8 cellular contexts compared by ENCODE assay signal in the genomic region with DNA sequence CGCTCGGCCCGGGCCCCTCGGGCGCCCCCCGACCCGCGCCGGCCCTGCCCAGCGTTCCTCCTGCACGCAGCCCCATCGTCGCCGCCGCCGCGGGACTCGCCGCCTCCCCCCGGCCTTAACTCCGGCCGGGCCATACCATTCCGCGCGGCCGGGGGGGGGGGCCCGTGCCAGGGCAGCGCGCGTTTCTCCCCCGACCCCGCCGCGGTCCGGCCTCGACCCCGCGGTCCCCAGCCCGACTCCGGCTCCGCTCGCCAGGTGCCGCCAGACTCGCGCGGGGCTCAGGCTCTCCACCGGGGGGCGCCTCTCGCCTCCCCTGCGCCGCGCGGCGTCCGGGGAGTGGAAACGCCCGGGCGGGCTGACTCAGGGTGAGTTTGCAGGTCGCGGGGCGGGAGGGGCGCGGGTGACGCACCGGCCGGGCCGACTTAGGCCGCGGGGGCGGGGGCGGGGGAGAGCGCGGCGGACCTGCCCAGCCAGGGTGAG. TPM values are rescaled to one million over a fixed set of nuclear protein-coding genes. Genes with fewer than 3 reads are reported as not detected.
A peak's percentile ranks its signal among the peaks of the same experiment; 100 is the strongest.
DNase-seq lines count a peak whose midpoint lies in the region; ATAC-seq and TF ChIP-seq lines count a peak whose summit lies in the region.

A gene (minus strand): TSS at position 91 of the 480 bp plus-strand sequence. CDS start 15 bp downstream, at position 76.

- H3K36me3 Mint-ChIP-seq in T-helper 17 cell (ENCODE audit: low read depth): peaks cover 7% of the 10 kb centered on the region

- peak within 1 kb of the TSS; percentile 91 to 95 for H3K27ac ChIP-seq in right atrium auricular region
- H3K27ac ChIP-seq in uterus: peak within 1 kb of the TSS; percentile 77 to 93

- H3K36me3 ChIP-seq in right atrium auricular region (peaks cover 28% of the 10 kb centered on the region), uterus (no peaks in the 10 kb centered on the region)

- peak in 1 of 2 donors; percentile 77 for TF ChIP-seq POLR2A in uterus (IDR thresholded peaks at IDR 0.05)

- H3K4me1 Mint-ChIP-seq in T-helper 17 cell: peaks cover 26% of the 10 kb centered on the region

- H3K27me3 ChIP-seq in right atrium auricular region: no peaks in the 10 kb centered on the region
- H3K27me3 ChIP-seq in uterus: no peaks in the 10 kb centered on the region

- H3K27ac Mint-ChIP-seq in T-helper 17 cell: peak within 1 kb of the TSS; percentile 84

- intact Hi-C loops in uterus (cut with DNase I; ENCODE audit: low total_unique reads): no loop called here

- ATAC-seq in GM21786 (IDR thresholded peaks at IDR 0.05; ENCODE audit: unreplicated experiment): peak; percentile 71
- ATAC-seq in T-helper 17 cell: peak; percentile 94

- DNase-seq in GM03348 (ENCODE audit: low spot score) (peak; percentile 98), LHCN-M2 (ENCODE audit: low read depth) (peak; percentile 90), T-helper 17 cell (peak; percentile 59 to 71 (median 69)), amygdala (lab: John Stamatoyannopoulos, UW) (peak in 51 of 56 donors; percentile 10 to 85 (median 59)), right atrium auricular region (ENCODE audit: low spot score) (peak; percentile 91), putamen (ENCODE audit: low spot score) (peak; percentile 57), uterus (peak; percentile 89 to 90)

- TF ChIP-seq CTCF in right atrium auricular region (IDR thresholded peaks at IDR 0.05) (peak; percentile 62 to 75), uterus (IDR thresholded peaks at IDR 0.05) (peak; percentile 9 to 70 (median 64))

- H3K9me3 ChIP-seq in T-helper 17 cell (ENCODE audit: control insufficient read depth, low read length, poor library complexity, severe bottlenecking): no peaks in the 10 kb centered on the region
- H3K9me3 ChIP-seq in right atrium auricular region: peaks cover 0 to 1% of the 10 kb centered on the region in 2 donors
- no peaks in the 10 kb centered on the region for H3K9me3 ChIP-seq in uterus

- peaks cover 24% of the 10 kb centered on the region for H3K27me3 Mint-ChIP-seq in T-helper 17 cell

- H3K4me1 ChIP-seq in right atrium auricular region (peaks cover 0 to 29% of the 10 kb centered on the region in 2 donors), uterus (no peaks in the 10 kb centered on the region)

- peak within 1 kb of the TSS; percentile 81 for H3K4me3 Mint-ChIP-seq in T-helper 17 cell

- H3K4me3 ChIP-seq in right atrium auricular region: peak within 1 kb of the TSS; percentile 72 to 82
- peak within 1 kb of the TSS; percentile 50 to 77 for H3K4me3 ChIP-seq in uterus

RNA-seq across cellular contexts. Expression of the gene that starts here (rescaled TPM):
- total RNA-seq in LHCN-M2 (2014; rRNA removed) (54.3 and 57.6 TPM in 2 replicates), T-helper 17 cell (1 to 10 TPM; 2.9 to 3.5 TPM), right atrium auricular region (10 to 100 TPM; 41.8 to 65.4 TPM), uterus (10 to 100 TPM in 3 of 4 donors, 1 to 10 TPM in 1; 6.1 to 33.2 (median 16.6) TPM)
- polyA plus RNA-seq in LHCN-M2 (2012): 34.4 TPM

Comparison
In these comparisons a context has a peak if more than half of its experiments do, and no peak if none do; other contexts are left out.
1. Peak in every context shown above with its lines: DNase-seq, ATAC-seq, H3K4me3 ChIP-seq and H3K27ac ChIP-seq.